In the genomic region with DNA sequence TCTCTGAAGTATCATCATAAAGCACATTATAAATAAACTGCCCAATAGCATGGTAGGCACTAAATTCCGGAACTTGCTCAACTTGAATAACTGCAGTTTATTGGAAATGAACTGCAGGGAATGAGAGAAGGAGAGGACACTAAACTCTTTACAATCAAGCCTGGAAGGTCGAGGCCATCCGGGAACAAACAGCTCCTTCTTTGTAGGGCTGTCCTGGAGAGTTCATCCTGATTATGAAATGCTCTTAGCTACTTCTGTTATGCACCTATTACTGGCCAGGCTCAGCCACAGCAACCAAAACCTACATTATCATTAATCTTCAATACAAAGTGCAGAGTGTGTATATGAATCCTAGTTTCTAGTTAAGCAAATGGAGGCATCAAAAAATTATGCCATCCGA, we compare ENCODE assay signal across 8 cellular contexts.
"Had no signal": no experiment of that assay in that cellular context is flagged by ENCODE, and none has a peak within 500 bp of the region (broad histone marks: within the 10 kb centered on the region; RNA-seq: fewer than 3 reads in every experiment).

No MANE protein-coding gene starts in this region.

- H3K27ac ChIP-seq: GM23248, HL-60 had no signal

- ATAC-seq: HCT116, HepG2 had no signal

- H3K9me3 ChIP-seq: HAP-1 had no signal

- H3K4me3 ChIP-seq: GM23248, HAP-1 had no signal

- H3K4me1 ChIP-seq: HAP-1 had no signal

- H3K36me3 ChIP-seq: HAP-1 had no signal

- DNase-seq: GM23248, GOT3, H7, HFFc6 had no signal
